2 cellular contexts compared by ENCODE assay signal in genomic region chr14:76767681-76768055, GRCh38.
TF ChIP-seq lines count a peak whose summit lies in the region.

No MANE protein-coding gene starts in this region.

TF ChIP-seq in GM23338, 12 proteins besides CTCF, POLR2A, EP300 and RAD21:
- no peak for TF ChIP-seq JUNB (IDR thresholded peaks at IDR 0.05; ENCODE audit: unreplicated experiment)
- TF ChIP-seq NANOG (IDR thresholded peaks at IDR 0.05; ENCODE audit: borderline replicate concordance), result no peak
- no peak for TF ChIP-seq ZNF331 (CRISPR knock-in tag; IDR thresholded peaks at IDR 0.05; ENCODE audit: low read depth)
- TF ChIP-seq STAT1 (IDR thresholded peaks at IDR 0.05; ENCODE audit: unreplicated experiment), result no peak
- TF ChIP-seq, protein P1, sequence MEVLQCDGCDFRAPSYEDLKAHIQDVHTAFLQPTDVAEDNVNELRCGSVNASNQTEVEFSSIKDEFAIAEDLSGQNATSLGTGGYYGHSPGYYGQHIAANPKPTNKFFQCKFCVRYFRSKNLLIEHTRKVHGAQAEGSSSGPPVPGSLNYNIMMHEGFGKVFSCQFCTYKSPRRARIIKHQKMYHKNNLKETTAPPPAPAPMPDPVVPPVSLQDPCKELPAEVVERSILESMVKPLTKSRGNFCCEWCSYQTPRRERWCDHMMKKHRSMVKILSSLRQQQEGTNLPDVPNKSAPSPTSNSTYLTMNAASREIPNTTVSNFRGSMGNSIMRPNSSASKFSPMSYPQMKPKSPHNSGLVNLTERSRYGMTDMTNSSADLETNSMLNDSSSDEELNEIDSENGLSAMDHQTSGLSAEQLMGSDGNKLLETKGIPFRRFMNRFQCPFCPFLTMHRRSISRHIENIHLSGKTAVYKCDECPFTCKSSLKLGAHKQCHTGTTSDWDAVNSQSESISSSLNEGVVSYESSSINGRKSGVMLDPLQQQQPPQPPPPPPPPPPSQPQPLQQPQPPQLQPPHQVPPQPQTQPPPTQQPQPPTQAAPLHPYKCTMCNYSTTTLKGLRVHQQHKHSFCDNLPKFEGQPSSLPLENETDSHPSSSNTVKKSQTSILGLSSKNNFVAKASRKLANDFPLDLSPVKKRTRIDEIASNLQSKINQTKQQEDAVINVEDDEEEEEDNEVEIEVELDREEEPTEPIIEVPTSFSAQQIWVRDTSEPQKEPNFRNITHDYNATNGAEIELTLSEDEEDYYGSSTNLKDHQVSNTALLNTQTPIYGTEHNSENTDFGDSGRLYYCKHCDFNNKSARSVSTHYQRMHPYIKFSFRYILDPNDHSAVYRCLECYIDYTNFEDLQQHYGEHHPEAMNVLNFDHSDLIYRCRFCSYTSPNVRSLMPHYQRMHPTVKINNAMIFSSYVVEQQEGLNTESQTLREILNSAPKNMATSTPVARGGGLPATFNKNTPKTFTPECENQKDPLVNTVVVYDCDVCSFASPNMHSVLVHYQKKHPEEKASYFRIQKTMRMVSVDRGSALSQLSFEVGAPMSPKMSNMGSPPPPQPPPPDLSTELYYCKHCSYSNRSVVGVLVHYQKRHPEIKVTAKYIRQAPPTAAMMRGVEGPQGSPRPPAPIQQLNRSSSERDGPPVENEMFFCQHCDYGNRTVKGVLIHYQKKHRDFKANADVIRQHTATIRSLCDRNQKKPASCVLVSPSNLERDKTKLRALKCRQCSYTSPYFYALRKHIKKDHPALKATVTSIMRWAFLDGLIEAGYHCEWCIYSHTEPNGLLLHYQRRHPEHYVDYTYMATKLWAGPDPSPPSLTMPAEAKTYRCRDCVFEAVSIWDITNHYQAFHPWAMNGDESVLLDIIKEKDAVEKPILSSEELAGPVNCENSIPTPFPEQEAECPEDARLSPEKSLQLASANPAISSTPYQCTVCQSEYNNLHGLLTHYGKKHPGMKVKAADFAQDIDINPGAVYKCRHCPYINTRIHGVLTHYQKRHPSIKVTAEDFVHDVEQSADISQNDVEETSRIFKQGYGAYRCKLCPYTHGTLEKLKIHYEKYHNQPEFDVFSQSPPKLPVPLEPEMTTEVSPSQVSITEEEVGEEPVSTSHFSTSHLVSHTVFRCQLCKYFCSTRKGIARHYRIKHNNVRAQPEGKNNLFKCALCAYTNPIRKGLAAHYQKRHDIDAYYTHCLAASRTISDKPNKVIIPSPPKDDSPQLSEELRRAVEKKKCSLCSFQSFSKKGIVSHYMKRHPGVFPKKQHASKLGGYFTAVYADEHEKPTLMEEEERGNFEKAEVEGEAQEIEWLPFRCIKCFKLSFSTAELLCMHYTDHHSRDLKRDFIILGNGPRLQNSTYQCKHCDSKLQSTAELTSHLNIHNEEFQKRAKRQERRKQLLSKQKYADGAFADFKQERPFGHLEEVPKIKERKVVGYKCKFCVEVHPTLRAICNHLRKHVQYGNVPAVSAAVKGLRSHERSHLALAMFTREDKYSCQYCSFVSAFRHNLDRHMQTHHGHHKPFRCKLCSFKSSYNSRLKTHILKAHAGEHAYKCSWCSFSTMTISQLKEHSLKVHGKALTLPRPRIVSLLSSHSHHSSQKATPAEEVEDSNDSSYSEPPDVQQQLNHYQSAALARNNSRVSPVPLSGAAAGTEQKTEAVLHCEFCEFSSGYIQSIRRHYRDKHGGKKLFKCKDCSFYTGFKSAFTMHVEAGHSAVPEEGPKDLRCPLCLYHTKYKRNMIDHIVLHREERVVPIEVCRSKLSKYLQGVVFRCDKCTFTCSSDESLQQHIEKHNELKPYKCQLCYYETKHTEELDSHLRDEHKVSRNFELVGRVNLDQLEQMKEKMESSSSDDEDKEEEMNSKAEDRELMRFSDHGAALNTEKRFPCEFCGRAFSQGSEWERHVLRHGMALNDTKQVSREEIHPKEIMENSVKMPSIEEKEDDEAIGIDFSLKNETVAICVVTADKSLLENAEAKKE (CRISPR knock-in tag; IDR thresholded peaks at IDR 0.05), result no peak
- no peak for TF ChIP-seq EZH2phosphoT487 (IDR thresholded peaks at IDR 0.05; ENCODE audit: unreplicated experiment)
- no peak for TF ChIP-seq EZH2 (IDR thresholded peaks at IDR 0.05; ENCODE audit: low read depth, unreplicated experiment)
- TF ChIP-seq REST (IDR thresholded peaks at IDR 0.05; ENCODE audit: unreplicated experiment), result no peak
- TF ChIP-seq CREB1 (CRISPR knock-in tag; IDR thresholded peaks at IDR 0.05; ENCODE audit: low read depth), result no peak
- TF ChIP-seq POLR2AphosphoS5 (IDR thresholded peaks at IDR 0.05; ENCODE audit: low read depth), result no peak
- TF ChIP-seq, protein P2, sequence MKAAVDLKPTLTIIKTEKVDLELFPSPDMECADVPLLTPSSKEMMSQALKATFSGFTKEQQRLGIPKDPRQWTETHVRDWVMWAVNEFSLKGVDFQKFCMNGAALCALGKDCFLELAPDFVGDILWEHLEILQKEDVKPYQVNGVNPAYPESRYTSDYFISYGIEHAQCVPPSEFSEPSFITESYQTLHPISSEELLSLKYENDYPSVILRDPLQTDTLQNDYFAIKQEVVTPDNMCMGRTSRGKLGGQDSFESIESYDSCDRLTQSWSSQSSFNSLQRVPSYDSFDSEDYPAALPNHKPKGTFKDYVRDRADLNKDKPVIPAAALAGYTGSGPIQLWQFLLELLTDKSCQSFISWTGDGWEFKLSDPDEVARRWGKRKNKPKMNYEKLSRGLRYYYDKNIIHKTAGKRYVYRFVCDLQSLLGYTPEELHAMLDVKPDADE (IDR thresholded peaks at IDR 0.05), result no peak
- no peak for TF ChIP-seq ZNF114 (CRISPR knock-in tag; IDR thresholded peaks at IDR 0.05)

TF ChIP-seq in GM12878, 131 proteins besides CTCF, POLR2A, EP300 and RAD21:
- TF ChIP-seq JUNB (IDR thresholded peaks at IDR 0.05), result no peak
- TF ChIP-seq IKZF1 (conservative IDR thresholded peaks at IDR 0.05), result no peak
- no peak for TF ChIP-seq RUNX3 (IDR thresholded peaks at IDR 0.05; ENCODE audit: low read length)
- TF ChIP-seq, protein P3, sequence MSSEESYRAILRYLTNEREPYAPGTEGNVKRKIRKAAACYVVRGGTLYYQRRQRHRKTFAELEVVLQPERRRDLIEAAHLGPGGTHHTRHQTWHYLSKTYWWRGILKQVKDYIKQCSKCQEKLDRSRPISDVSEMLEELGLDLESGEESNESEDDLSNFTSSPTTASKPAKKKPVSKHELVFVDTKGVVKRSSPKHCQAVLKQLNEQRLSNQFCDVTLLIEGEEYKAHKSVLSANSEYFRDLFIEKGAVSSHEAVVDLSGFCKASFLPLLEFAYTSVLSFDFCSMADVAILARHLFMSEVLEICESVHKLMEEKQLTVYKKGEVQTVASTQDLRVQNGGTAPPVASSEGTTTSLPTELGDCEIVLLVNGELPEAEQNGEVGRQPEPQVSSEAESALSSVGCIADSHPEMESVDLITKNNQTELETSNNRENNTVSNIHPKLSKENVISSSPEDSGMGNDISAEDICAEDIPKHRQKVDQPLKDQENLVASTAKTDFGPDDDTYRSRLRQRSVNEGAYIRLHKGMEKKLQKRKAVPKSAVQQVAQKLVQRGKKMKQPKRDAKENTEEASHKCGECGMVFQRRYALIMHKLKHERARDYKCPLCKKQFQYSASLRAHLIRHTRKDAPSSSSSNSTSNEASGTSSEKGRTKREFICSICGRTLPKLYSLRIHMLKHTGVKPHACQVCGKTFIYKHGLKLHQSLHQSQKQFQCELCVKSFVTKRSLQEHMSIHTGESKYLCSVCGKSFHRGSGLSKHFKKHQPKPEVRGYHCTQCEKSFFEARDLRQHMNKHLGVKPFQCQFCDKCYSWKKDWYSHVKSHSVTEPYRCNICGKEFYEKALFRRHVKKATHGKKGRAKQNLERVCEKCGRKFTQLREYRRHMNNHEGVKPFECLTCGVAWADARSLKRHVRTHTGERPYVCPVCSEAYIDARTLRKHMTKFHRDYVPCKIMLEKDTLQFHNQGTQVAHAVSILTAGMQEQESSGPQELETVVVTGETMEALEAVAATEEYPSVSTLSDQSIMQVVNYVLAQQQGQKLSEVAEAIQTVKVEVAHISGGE (CRISPR knock-in tag; IDR thresholded peaks at IDR 0.05), result no peak
- TF ChIP-seq RAD51 (IDR thresholded peaks at IDR 0.05), result no peak
